In the genomic region with DNA sequence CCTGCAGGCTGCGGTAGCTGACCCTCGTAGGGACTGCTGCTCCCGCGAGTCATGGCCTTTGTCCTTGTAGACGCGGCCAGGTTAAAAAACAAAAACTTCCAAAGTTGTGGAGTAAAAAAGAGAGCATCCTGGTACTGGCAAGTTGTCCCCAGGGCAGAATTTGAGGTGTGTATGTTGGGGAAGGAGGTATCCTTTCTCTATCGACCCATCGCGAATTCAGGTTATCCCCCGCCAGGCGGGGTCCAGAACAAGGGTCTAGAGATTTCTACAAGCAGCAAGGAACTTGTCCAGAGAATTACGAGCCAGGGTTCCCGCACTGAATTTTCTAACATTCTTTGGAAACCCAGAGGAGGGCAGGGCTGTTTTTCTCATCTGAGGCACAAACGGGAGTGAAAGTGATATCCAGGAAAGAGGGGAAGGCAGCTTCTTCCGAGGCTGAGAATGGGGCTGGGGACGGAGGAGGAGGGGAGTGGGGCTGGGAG, we compare ENCODE assay signal across 9 cellular contexts. TPM values are rescaled to one million over a fixed set of nuclear protein-coding genes. Genes with fewer than 3 reads are reported as not detected.
DNase-seq lines count a peak whose midpoint lies in the region; ATAC-seq and TF ChIP-seq lines count a peak whose summit lies in the region.
"Had no signal": no experiment of that assay in that cellular context is flagged by ENCODE, and none has a peak within 500 bp of the region (broad histone marks: within the 10 kb centered on the region; RNA-seq: fewer than 3 reads in every experiment).

No MANE protein-coding gene starts in this region.

- peak overlapping the region; percentile 73 for H3K4me3 ChIP-seq in HFF-Myc (replicated peaks; ENCODE audit: low read depth, low read length)
- peak overlapping the region; percentile 32 to 57 for H3K4me3 ChIP-seq in ascending aorta
- peak overlapping the region; percentile 15 to 29 for H3K4me3 ChIP-seq in left lung

- DNase-seq in HFF-Myc (ENCODE audit: extremely low read depth, low read depth) (no peak), ascending aorta (ENCODE audit: low spot score in 2 of 2) (no peak), left lung (no peak), NCI-H2196 (lab: John Stamatoyannopoulos, UW; ENCODE audit: unreplicated experiment) (no peak), NCI-H82 treated with DMSO at 0.1 percent for 48 hours (lab: John Stamatoyannopoulos, UW; ENCODE audit: unreplicated experiment) (no peak), NCI-H1694 (lab: John Stamatoyannopoulos, UW) (no peak)
- no peak for DNase-seq in stimulated activated naive B cell treated with anti-CD40 and anti-IgM and Interleukin-4, amounts not matched to agents 10 μg/mL and 1 μg/mL and 100 μg/mL, for 72 hours
- DNase-seq: activated gamma-delta T cell treated with Interleukin-2 at 50 U/mL for 16 hours, NCI-H524 treated with DMSO at 0.1 percent for 48 hours had no signal

- H3K9me3 ChIP-seq in ascending aorta (no peaks in the 10 kb centered on the region), left lung (no peaks in the 10 kb centered on the region)

- H3K27ac Mint-ChIP-seq in stimulated activated naive B cell treated with anti-CD40 and anti-IgM and Interleukin-4, amounts not matched to agents 10 μg/mL and 1 μg/mL and 100 μg/mL, for 72 hours, result peak overlapping the region; percentile 96

- peak overlapping the region; percentile 12 to 54 for H3K4me3 Mint-ChIP-seq in stimulated activated naive B cell treated with anti-CD40 and anti-IgM and Interleukin-4, amounts not matched to agents 10 μg/mL and 1 μg/mL and 100 μg/mL, for 72 hours

- no peak for TF ChIP-seq CTCF in HFF-Myc (IDR thresholded peaks at IDR 0.05; ENCODE audit: low read depth, low read length, missing control alignments)
- TF ChIP-seq CTCF in ascending aorta (IDR thresholded peaks at IDR 0.05), result no peak
- TF ChIP-seq CTCF in left lung (IDR thresholded peaks at IDR 0.05), result no peak

- H3K27ac ChIP-seq in ascending aorta, result no peak overlapping the region
- H3K27ac ChIP-seq in left lung, result no peak overlapping the region

- no peaks in the 10 kb centered on the region for H3K9me3 Mint-ChIP-seq in stimulated activated naive B cell treated with anti-CD40 and anti-IgM and Interleukin-4, amounts not matched to agents 10 μg/mL and 1 μg/mL and 100 μg/mL, for 72 hours

- ATAC-seq in left lung, result no peak
- ATAC-seq in stimulated activated naive B cell treated with anti-CD40 and anti-IgM and Interleukin-4, amounts not matched to agents 10 μg/mL and 1 μg/mL and 100 μg/mL, for 72 hours (replicated peaks), result no peak

- peaks cover 64 to 87% of the 10 kb centered on the region in 2 donors for H3K27me3 Mint-ChIP-seq in stimulated activated naive B cell treated with anti-CD40 and anti-IgM and Interleukin-4, amounts not matched to agents 10 μg/mL and 1 μg/mL and 100 μg/mL, for 72 hours

- peaks cover 0 to 4% of the 10 kb centered on the region in 2 donors for H3K36me3 Mint-ChIP-seq in stimulated activated naive B cell treated with anti-CD40 and anti-IgM and Interleukin-4, amounts not matched to agents 10 μg/mL and 1 μg/mL and 100 μg/mL, for 72 hours

- peaks cover 11 to 21% of the 10 kb centered on the region in 2 donors for H3K4me1 Mint-ChIP-seq in stimulated activated naive B cell treated with anti-CD40 and anti-IgM and Interleukin-4, amounts not matched to agents 10 μg/mL and 1 μg/mL and 100 μg/mL, for 72 hours

- peaks cover 16% of the 10 kb centered on the region for H3K27me3 ChIP-seq in ascending aorta
- H3K27me3 ChIP-seq in left lung, result peaks cover 43 to 100% of the 10 kb centered on the region in 2 donors

- H3K4me1 ChIP-seq in ascending aorta, result peaks cover 0 to 6% of the 10 kb centered on the region in 2 donors
- H3K4me1 ChIP-seq in left lung, result peaks cover 4 to 10% of the 10 kb centered on the region in 2 donors

- H3K36me3 ChIP-seq in ascending aorta (no peaks in the 10 kb centered on the region), left lung (no peaks in the 10 kb centered on the region)

- intact Hi-C loops in ascending aorta (cut with DNase I) (loop anchor here (2.0 kb wide), 1 partner anchor 1085 kb away; no protein-coding TSS in a partner anchor), left lung (cut with DNase I) (loop anchor here in 1 of 2 donors (5.0 kb wide), 1 partner anchor 1085 kb away; no protein-coding TSS in a partner anchor)

RNA-seq across cellular contexts. Expression of a gene that starts 16.3 kb away (rescaled TPM):
- 20.0 TPM for total RNA-seq in ascending aorta
- 10 to 100 TPM; 28.3 to 48.1 TPM for total RNA-seq in left lung

Comparison
In these comparisons a context has a peak if more than half of its experiments do, and no peak if none do; other contexts are left out.
1. H3K4me3 ChIP-seq: peak in every context shown above with its lines; median percentile 73 in HFF-Myc; 44 in ascending aorta; 22 in left lung.